16 cellular contexts compared by ENCODE assay signal in genomic region chr9:110476251-110476650, GRCh38.
DNase-seq lines count a peak whose midpoint lies in the region; ATAC-seq and TF ChIP-seq lines count a peak whose summit lies in the region.
"Had no signal": no experiment of that assay in that cellular context is flagged by ENCODE, and none has a peak within 500 bp of the region (broad histone marks: within the 10 kb centered on the region; RNA-seq: fewer than 3 reads in every experiment).

No MANE protein-coding gene starts in this region.

- no peak overlapping the region for H3K27ac ChIP-seq in GM23338 (ENCODE audit: low read depth)
- H3K27ac ChIP-seq: BLaER1 treated with 17β-estradiol and CSF1 and Interleukin-3, amounts not matched to agents 10 nM and 100 nM; GM23248; HL-60 had no signal

- H3K9me3 Mint-ChIP-seq in GM23338, result no peaks in the 10 kb centered on the region
- H3K9me3 Mint-ChIP-seq in WTC11, result no peaks in the 10 kb centered on the region
- H3K9me3 Mint-ChIP-seq in nephron progenitor cell, result no peaks in the 10 kb centered on the region
- H3K9me3 Mint-ChIP-seq: CD8-positive, alpha-beta T cell; H9 had no signal

- no peak overlapping the region for H3K4me2 ChIP-seq in GM23338
- H3K4me2 ChIP-seq: BLaER1 treated with 17β-estradiol and CSF1 and Interleukin-3, amounts not matched to agents 10 nM and 100 nM had no signal

- H3K36me3 Mint-ChIP-seq in GM23338 (ENCODE audit: low read depth), result no peaks in the 10 kb centered on the region
- H3K36me3 Mint-ChIP-seq in WTC11, result no peaks in the 10 kb centered on the region
- H3K36me3 Mint-ChIP-seq in nephron progenitor cell (ENCODE audit: low read depth), result no peaks in the 10 kb centered on the region
- H3K36me3 Mint-ChIP-seq: CD8-positive, alpha-beta T cell had no signal

- H3K9me2 ChIP-seq in GM23338 (ENCODE audit: insufficient read depth), result no peaks in the 10 kb centered on the region

- no peaks in the 10 kb centered on the region for H3K27me3 ChIP-seq in GM23338 (ENCODE audit: insufficient read depth)
- H3K27me3 ChIP-seq: BLaER1 treated with 17β-estradiol and CSF1 and Interleukin-3, amounts not matched to agents 10 nM and 100 nM had no signal

- H3K79me2 ChIP-seq in GM23338 (replicated peaks; ENCODE audit: insufficient read depth), result no peaks in the 10 kb centered on the region

- DNase-seq in GM23338 (ENCODE audit: low spot score) (peak; percentile 21), WTC11 (ENCODE audit: low spot score) (peak; percentile 14), iPS-NIHi11 (ENCODE audit: low spot score) (peak; percentile 13), nephron progenitor cell (peak; percentile 3), retina (no peak), left cardiac atrium (no peak)
- DNase-seq: Calu3; CD8-positive, alpha-beta T cell; DND-41; EL; GM23248; H9 had no signal

- intact Hi-C loops in left cardiac atrium (cut with DNase I), result no loop called here

- CTCF ChIA-PET in WTC11 (lab: Charles Lee), result interaction anchor here (1.0 kb wide), 1 partner anchor 248 kb away, joined by 3 read pairs; no protein-coding TSS in a partner anchor

- H4K20me1 ChIP-seq in GM23338 (replicated peaks; ENCODE audit: insufficient read depth), result no peaks in the 10 kb centered on the region
- H4K20me1 ChIP-seq: BLaER1 treated with 17β-estradiol and CSF1 and Interleukin-3, amounts not matched to agents 10 nM and 100 nM had no signal

- POLR2A ChIA-PET in WTC11 (lab: Charles Lee), result no interaction called here

- peaks cover 5% of the 10 kb centered on the region; the same call in 1 of the 2 replicates for H3K4me1 ChIP-seq in GM23338 (ENCODE audit: insufficient read depth)
- H3K4me1 ChIP-seq: BLaER1 treated with 17β-estradiol and CSF1 and Interleukin-3, amounts not matched to agents 10 nM and 100 nM had no signal

- H3K27ac Mint-ChIP-seq in GM23338, result no peak overlapping the region
- H3K27ac Mint-ChIP-seq in WTC11, result no peak overlapping the region
- H3K27ac Mint-ChIP-seq in nephron progenitor cell, result no peak overlapping the region
- H3K27ac Mint-ChIP-seq: B cell; CD8-positive, alpha-beta T cell; H9 had no signal

- H3K4me3 ChIP-seq in GM23338, result no peak overlapping the region
- H3K4me3 ChIP-seq: BLaER1 treated with 17β-estradiol and CSF1 and Interleukin-3, amounts not matched to agents 10 nM and 100 nM; GM23248 had no signal

- H2AFZ ChIP-seq in GM23338, result no peak overlapping the region
- H2AFZ ChIP-seq: GM23248 had no signal

- H3K27me3 Mint-ChIP-seq in GM23338 (ENCODE audit: insufficient read depth, low read depth, poor library complexity) (no peaks in the 10 kb centered on the region), WTC11 (ENCODE audit: low read depth) (no peaks in the 10 kb centered on the region), nephron progenitor cell (ENCODE audit: low read depth, poor library complexity) (no peaks in the 10 kb centered on the region)
- H3K27me3 Mint-ChIP-seq: B cell had no signal

- ATAC-seq in GM23338 (peak; percentile 55), WTC11 (peak; percentile 66), GM21825 (IDR thresholded peaks at IDR 0.05; ENCODE audit: unreplicated experiment) (no peak), left cardiac atrium (no peak)
- ATAC-seq: CD8-positive, alpha-beta T cell had no signal

- no peaks in the 10 kb centered on the region for H3F3A ChIP-seq in GM23338 (replicated peaks; ENCODE audit: low read depth)

- H3K4me1 Mint-ChIP-seq in GM23338 (peaks cover 2% of the 10 kb centered on the region; the same call in 2 of the 3 replicates), WTC11 (no peaks in the 10 kb centered on the region), nephron progenitor cell (no peaks in the 10 kb centered on the region)
- H3K4me1 Mint-ChIP-seq: B cell had no signal

- H3K36me3 ChIP-seq in GM23338 (ENCODE audit: insufficient read depth), result no peaks in the 10 kb centered on the region
- H3K36me3 ChIP-seq: BLaER1 treated with 17β-estradiol and CSF1 and Interleukin-3, amounts not matched to agents 10 nM and 100 nM had no signal

- TF ChIP-seq CTCF in GM23338 (conservative IDR thresholded peaks at IDR 0.05; ENCODE audit: low read depth in 2 of 2), result no peak
- no peak for TF ChIP-seq CTCF in WTC11 (IDR thresholded peaks at IDR 0.05)
- TF ChIP-seq CTCF in nephron progenitor cell (IDR thresholded peaks at IDR 0.05), result no peak

- H3K4me3 Mint-ChIP-seq in GM23338 (no peak overlapping the region), WTC11 (no peak overlapping the region), nephron progenitor cell (no peak overlapping the region)
- H3K4me3 Mint-ChIP-seq: B cell; CD8-positive, alpha-beta T cell; H9 had no signal

TF ChIP-seq in GM23338, 12 proteins besides CTCF, POLR2A, EP300 and RAD21:
- TF ChIP-seq EZH2phosphoT487 (IDR thresholded peaks at IDR 0.05; ENCODE audit: unreplicated experiment), result no peak

TF ChIP-seq in WTC11, 78 proteins besides CTCF, POLR2A, EP300 and RAD21:
- TF ChIP-seq ZNF416 (CRISPR knock-in tag; IDR thresholded peaks at IDR 0.05) (no peak), ATF1 (CRISPR knock-in tag; IDR thresholded peaks at IDR 0.05) (no peak), KAT7 (CRISPR knock-in tag; IDR thresholded peaks at IDR 0.05; ENCODE audit: borderline replicate concordance) (no peak), ZSCAN18 (CRISPR knock-in tag; IDR thresholded peaks at IDR 0.05) (no peak)

Comparison
In these comparisons a context has a peak if more than half of its experiments do, and no peak if none do; other contexts are left out.
1. ATAC-seq: peak in GM23338 (single experiment) and WTC11 (single experiment); none in GM21825 (single experiment) and left cardiac atrium (0 of 2).
2. DNase-seq: peak in GM23338 (single experiment), WTC11 (single experiment), iPS-NIHi11 (single experiment) and nephron progenitor cell (single experiment); none in retina (single experiment) and left cardiac atrium (single experiment).